6 cellular contexts compared by ENCODE assay signal in the genomic region with DNA sequence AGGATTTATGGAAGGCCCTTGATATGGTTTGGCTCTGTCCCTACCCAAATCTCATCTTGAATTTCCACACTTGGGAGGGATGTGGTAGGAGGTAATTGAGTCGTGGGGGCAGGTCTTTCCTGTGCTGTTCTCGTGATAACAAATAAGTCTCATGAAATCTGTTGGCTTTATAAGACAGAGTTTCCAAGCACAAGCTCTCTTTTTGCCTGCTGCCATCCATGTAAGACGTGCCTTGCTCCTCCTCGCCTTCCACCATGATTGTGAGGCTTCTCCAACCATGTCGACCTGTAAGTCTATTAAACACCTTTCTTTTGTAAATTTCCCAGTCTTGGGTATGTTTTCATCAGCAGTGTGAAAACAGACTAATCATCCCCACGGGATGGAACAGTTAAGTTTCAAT.
"Had no signal": no experiment of that assay in that cellular context is flagged by ENCODE, and none has a peak within 500 bp of the region (broad histone marks: within the 10 kb centered on the region; RNA-seq: fewer than 3 reads in every experiment).

No MANE protein-coding gene starts in this region.

- DNase-seq: IMR-90, KBM-7, KG1 had no signal

- ATAC-seq: K562 had no signal

- FAIRE-seq: HTR-8/SVneo, K562 had no signal

- H3K4me3 ChIP-seq: K562 had no signal

- H3K27ac ChIP-seq: HL-60 had no signal
